8 cellular contexts compared by ENCODE assay signal in genomic region chr19:18594824-18595373, GRCh38. TPM values are rescaled to one million over a fixed set of nuclear protein-coding genes. Genes with fewer than 3 reads are reported as not detected.
DNase-seq lines count a peak whose midpoint lies in the region; ATAC-seq and TF ChIP-seq lines count a peak whose summit lies in the region.

No MANE protein-coding gene starts in this region.

- peak overlapping the region; percentile 78 for H3K4me3 Mint-ChIP-seq in activated T-cell treated with anti-CD3 and anti-CD28 coated beads, Interleukin-2, amount 50 U/mL, for 4 hours
- H3K4me3 Mint-ChIP-seq in activated T-helper 2 cell treated with anti-CD3 and anti-CD28 coated beads, Interferon-gamma antibody, Interleukin-2, Interleukin-4, amounts not matched to agents 10 μg/mL and 5 μg/mL and 100 μg/mL, durations not matched to agents 14 hours and 24 hours and 36 hours (ENCODE audit: low read depth) = peak overlapping the region; percentile 66

- H3K27ac ChIP-seq in testis = no peak overlapping the region

- intact Hi-C loops in activated T-helper 2 cell treated with anti-CD3 and anti-CD28 coated beads, Interferon-gamma antibody, Interleukin-2, Interleukin-4, amounts not matched to agents 10 μg/mL and 5 μg/mL and 100 μg/mL, durations not matched to agents 14 hours and 24 hours and 36 hours (cut with micrococcal nuclease) = loop anchor here (5.0 kb wide), 1 partner anchor 252 kb away; no protein-coding TSS in a partner anchor
- intact Hi-C loops in testis (cut with DNase I; ENCODE audit: low total_unique reads) = loop anchor here (10.0 kb wide), 2 partner anchors 90 to 250 kb away; partner anchors contain the start of gene CRTC1

- peaks cover 14% of the 10 kb centered on the region for H3K27me3 Mint-ChIP-seq in activated T-cell treated with anti-CD3 and anti-CD28 coated beads, Interleukin-2, amount 50 U/mL, for 4 hours (ENCODE audit: low read depth)
- H3K27me3 Mint-ChIP-seq in activated T-helper 2 cell treated with anti-CD3 and anti-CD28 coated beads, Interferon-gamma antibody, Interleukin-2, Interleukin-4, amounts not matched to agents 10 μg/mL and 5 μg/mL and 100 μg/mL, durations not matched to agents 14 hours and 24 hours and 36 hours (ENCODE audit: low read depth) = peaks cover 16% of the 10 kb centered on the region

- no peak for TF ChIP-seq POLR2A in testis (IDR thresholded peaks at IDR 0.05)

- no peak for DNase-seq in activated T-cell treated with anti-CD3 and anti-CD28 coated beads, Interleukin-2, amount 50 U/mL, for 4 hours
- DNase-seq in activated T-cell treated with anti-CD3 and anti-CD28 coated beads for 4 hours (no peak), iPS-NIHi11 (ENCODE audit: low spot score) (peak; percentile 39), testis (no peak)
- DNase-seq in activated T-helper 2 cell treated with anti-CD3 and anti-CD28 coated beads, Interferon-gamma antibody, Interleukin-2, Interleukin-4, amounts not matched to agents 10 μg/mL and 5 μg/mL and 100 μg/mL, durations not matched to agents 14 hours and 24 hours and 36 hours (ENCODE audit: low spot score) = no peak
- DNase-seq in activated effector memory CD4-positive, alpha-beta T cell treated with anti-CD3 and anti-CD28 coated beads, Interleukin-2, amount 50 U/mL, for 16 hours = no peak

- no peak overlapping the region for H3K27ac Mint-ChIP-seq in activated T-helper 2 cell treated with anti-CD3 and anti-CD28 coated beads, Interferon-gamma antibody, Interleukin-2, Interleukin-4, amounts not matched to agents 10 μg/mL and 5 μg/mL and 100 μg/mL, durations not matched to agents 14 hours and 24 hours and 36 hours

- no peak for TF ChIP-seq CTCF in testis (IDR thresholded peaks at IDR 0.05)

- ATAC-seq in activated T-cell treated with anti-CD3 and anti-CD28 coated beads, Interleukin-2, amount 50 U/mL, for 4 hours = peak; percentile 5 to 11
- ATAC-seq in GM21381 (IDR thresholded peaks at IDR 0.05; ENCODE audit: unreplicated experiment) (no peak), GM21447 (IDR thresholded peaks at IDR 0.05; ENCODE audit: unreplicated experiment) (no peak)

- 5 to 31% methylated on average over 8 to 26 of the region's 26 CpGs for WGBS in testis, 2 donors

- H3K4me1 ChIP-seq in testis = peaks cover 14% of the 10 kb centered on the region

- H3K9me3 Mint-ChIP-seq in activated T-cell treated with anti-CD3 and anti-CD28 coated beads, Interleukin-2, amount 50 U/mL, for 4 hours = no peaks in the 10 kb centered on the region
- no peaks in the 10 kb centered on the region for H3K9me3 Mint-ChIP-seq in activated T-helper 2 cell treated with anti-CD3 and anti-CD28 coated beads, Interferon-gamma antibody, Interleukin-2, Interleukin-4, amounts not matched to agents 10 μg/mL and 5 μg/mL and 100 μg/mL, durations not matched to agents 14 hours and 24 hours and 36 hours

- H3K36me3 Mint-ChIP-seq in activated T-cell treated with anti-CD3 and anti-CD28 coated beads, Interleukin-2, amount 50 U/mL, for 4 hours (ENCODE audit: insufficient read depth) = peaks cover 7% of the 10 kb centered on the region
- H3K36me3 Mint-ChIP-seq in activated T-helper 2 cell treated with anti-CD3 and anti-CD28 coated beads, Interferon-gamma antibody, Interleukin-2, Interleukin-4, amounts not matched to agents 10 μg/mL and 5 μg/mL and 100 μg/mL, durations not matched to agents 14 hours and 24 hours and 36 hours (ENCODE audit: low read depth) = peaks cover 24% of the 10 kb centered on the region

- H3K36me3 ChIP-seq in testis (ENCODE audit: low read depth, missing control alignments) = no peaks in the 10 kb centered on the region

- peaks cover 23% of the 10 kb centered on the region for H3K4me1 Mint-ChIP-seq in activated T-cell treated with anti-CD3 and anti-CD28 coated beads, Interleukin-2, amount 50 U/mL, for 4 hours (ENCODE audit: low read depth)
- peaks cover 13% of the 10 kb centered on the region for H3K4me1 Mint-ChIP-seq in activated T-helper 2 cell treated with anti-CD3 and anti-CD28 coated beads, Interferon-gamma antibody, Interleukin-2, Interleukin-4, amounts not matched to agents 10 μg/mL and 5 μg/mL and 100 μg/mL, durations not matched to agents 14 hours and 24 hours and 36 hours (ENCODE audit: low read depth)

- H3K27me3 ChIP-seq in testis = no peaks in the 10 kb centered on the region

- H3K4me3 ChIP-seq in testis = peak overlapping the region; percentile 15 to 41

- no peaks in the 10 kb centered on the region for H3K9me3 ChIP-seq in testis

RNA-seq across cellular contexts. Expression of gene REX1BD, which starts 6.3 kb away (rescaled TPM):
- total RNA-seq in activated T-cell treated with anti-CD3 and anti-CD28 coated beads, Interleukin-2, amount 50 U/mL, for 4 hours = 100 to 1,000 TPM in 2 of 3 donors, 10 to 100 TPM in 1; 99.7 to 139 (median 119) TPM
- total RNA-seq in activated T-helper 2 cell treated with anti-CD3 and anti-CD28 coated beads, Interferon-gamma antibody, Interleukin-2, Interleukin-4, amounts not matched to agents 10 μg/mL and 5 μg/mL and 100 μg/mL, durations not matched to agents 14 hours and 24 hours and 36 hours = 122 and 132 TPM in 2 replicates
- 10 to 100 TPM; 44.3 to 58.7 TPM for total RNA-seq in testis
- 14.5 TPM for polyA plus RNA-seq in testis (ENCODE audit: insufficient read depth, low read depth, low replicate concordance)

RNA-seq across cellular contexts. Expression of gene CRLF1, which starts 11.7 kb away (rescaled TPM):
- under 1 TPM in 2 of 3 donors, not detected in 1; 0.32 to 0.76 TPM for total RNA-seq in activated T-cell treated with anti-CD3 and anti-CD28 coated beads, Interleukin-2, amount 50 U/mL, for 4 hours
- not detected in 2 replicates for total RNA-seq in activated T-helper 2 cell treated with anti-CD3 and anti-CD28 coated beads, Interferon-gamma antibody, Interleukin-2, Interleukin-4, amounts not matched to agents 10 μg/mL and 5 μg/mL and 100 μg/mL, durations not matched to agents 14 hours and 24 hours and 36 hours
- total RNA-seq in testis = 1 to 10 TPM; 4.3 to 5.3 TPM
- polyA plus RNA-seq in testis (ENCODE audit: insufficient read depth, low read depth, low replicate concordance) = 8.7 TPM

RNA-seq across cellular contexts. Expression of gene TMEM59L, which starts 17.8 kb away (rescaled TPM):
- total RNA-seq in activated T-cell treated with anti-CD3 and anti-CD28 coated beads, Interleukin-2, amount 50 U/mL, for 4 hours = not detected
- not detected in 2 replicates for total RNA-seq in activated T-helper 2 cell treated with anti-CD3 and anti-CD28 coated beads, Interferon-gamma antibody, Interleukin-2, Interleukin-4, amounts not matched to agents 10 μg/mL and 5 μg/mL and 100 μg/mL, durations not matched to agents 14 hours and 24 hours and 36 hours
- total RNA-seq in testis = 1 to 10 TPM; 4.3 to 7.0 TPM
- 4.5 TPM for polyA plus RNA-seq in testis (ENCODE audit: insufficient read depth, low read depth, low replicate concordance)

RNA-seq across cellular contexts. Expression of gene UBA52, which starts 23.2 kb away (rescaled TPM):
- 1,000 to 10,000 TPM; 1,928 to 2,027 (median 1,945) TPM for total RNA-seq in activated T-cell treated with anti-CD3 and anti-CD28 coated beads, Interleukin-2, amount 50 U/mL, for 4 hours
- 1,564 and 1,579 TPM in 2 replicates for total RNA-seq in activated T-helper 2 cell treated with anti-CD3 and anti-CD28 coated beads, Interferon-gamma antibody, Interleukin-2, Interleukin-4, amounts not matched to agents 10 μg/mL and 5 μg/mL and 100 μg/mL, durations not matched to agents 14 hours and 24 hours and 36 hours
- total RNA-seq in testis = 100 to 1,000 TPM; 475 to 508 TPM
- polyA plus RNA-seq in testis (ENCODE audit: insufficient read depth, low read depth, low replicate concordance) = 1,038 TPM

RNA-seq across cellular contexts. Expression of gene KXD1, which starts 37.2 kb away (rescaled TPM):
- total RNA-seq in activated T-cell treated with anti-CD3 and anti-CD28 coated beads, Interleukin-2, amount 50 U/mL, for 4 hours = 100 to 1,000 TPM; 112 to 129 (median 126) TPM
- 132 and 141 TPM in 2 replicates for total RNA-seq in activated T-helper 2 cell treated with anti-CD3 and anti-CD28 coated beads, Interferon-gamma antibody, Interleukin-2, Interleukin-4, amounts not matched to agents 10 μg/mL and 5 μg/mL and 100 μg/mL, durations not matched to agents 14 hours and 24 hours and 36 hours
- 100 to 1,000 TPM; 124 to 133 TPM for total RNA-seq in testis
- polyA plus RNA-seq in testis (ENCODE audit: insufficient read depth, low read depth, low replicate concordance) = 163 TPM

Comparison
In these comparisons a context has a peak if more than half of its experiments do, and no peak if none do; other contexts are left out.
1. ATAC-seq: peak in activated T-cell treated with anti-CD3 and anti-CD28 coated beads, Interleukin-2, amount 50 U/mL, for 4 hours (2 of 2); none in GM21381 (single experiment) and GM21447 (single experiment).